Comparison of ENCODE assay signal across 8 cellular contexts in genomic region chr17:43416998-43417891, GRCh38. TPM values are rescaled to one million over a fixed set of nuclear protein-coding genes. Genes with fewer than 3 reads are reported as not detected.
DNase-seq lines count a peak whose midpoint lies in the region; FAIRE-seq and TF ChIP-seq lines count a peak whose summit lies in the region.

No MANE protein-coding gene starts in this region.

- H3K27ac ChIP-seq in layer of hippocampus (ENCODE audit: low read depth, low read length): peak overlapping the region; percentile 25

- no peaks in the 10 kb centered on the region for H3K27me3 ChIP-seq in layer of hippocampus (ENCODE audit: control insufficient read depth, insufficient read depth, low read length)

- TF ChIP-seq CTCF in cardiac fibroblast (IDR thresholded peaks at IDR 0.05; ENCODE audit: low read depth, low read length): no peak

- peak; percentile 26 for DNase-seq in NCI-H1694 (lab: John Stamatoyannopoulos, UW)
- peak; percentile 51 to 84 for DNase-seq in cardiac fibroblast (ENCODE audit: low read depth in 2 of 2)
- DNase-seq in superior temporal gyrus (ENCODE audit: extremely low spot score): peak; percentile 68
- DNase-seq in NCI-H774 (lab: John Stamatoyannopoulos, UW): no peak
- no peak for DNase-seq in foreskin melanocyte
- DNase-seq in GOT3 (lab: John Stamatoyannopoulos, UW): no peak
- no peak for DNase-seq in GM12892 (ENCODE audit: insufficient read length)

- no peak overlapping the region for H3K4me3 ChIP-seq in cardiac fibroblast (replicated peaks in 1 of 2; ENCODE audit: low read depth in 2 of 2, low read length in 2 of 2)

- no peak for FAIRE-seq in GM12892 (lab: Jason Lieb, UNC)

- no peak for TF ChIP-seq POLR2A in GM12892 (IDR thresholded peaks at IDR 0.05; ENCODE audit: low read depth, low read length)

RNA-seq across cellular contexts. Expression of gene ARL4D, which starts 18.5 kb away (rescaled TPM):
- polyA plus RNA-seq in GM12892 (2012; ENCODE audit: missing spikeins): 2.2 TPM

Comparison
In these comparisons a context has a peak if more than half of its experiments do, and no peak if none do; other contexts are left out.
1. DNase-seq: peak in NCI-H1694 (single experiment), cardiac fibroblast (2 of 2) and superior temporal gyrus (single experiment); none in NCI-H774 (single experiment), foreskin melanocyte (single experiment), GOT3 (single experiment) and GM12892 (single experiment).